Comparison of ENCODE assay signal across 8 cellular contexts in the genomic region with DNA sequence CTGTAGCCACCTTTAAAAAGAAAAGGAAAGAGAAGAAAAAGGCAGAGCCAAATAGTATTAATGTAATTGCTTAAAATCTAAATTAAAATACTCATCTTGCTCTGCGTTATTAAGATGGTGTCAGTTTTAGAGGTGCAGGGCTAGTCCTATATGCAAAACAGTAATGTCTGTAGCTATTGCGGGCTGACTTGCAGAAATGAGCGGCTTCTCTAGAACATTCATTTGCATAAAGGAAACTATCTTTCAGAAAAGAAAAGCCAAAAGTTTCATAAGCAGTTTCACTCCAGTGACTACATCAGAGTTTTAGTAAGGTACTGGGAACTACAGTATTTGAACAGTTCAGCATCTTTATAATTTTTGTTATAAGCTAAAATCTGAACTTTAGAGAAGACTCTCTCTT. TPM values are rescaled to one million over a fixed set of nuclear protein-coding genes. Genes with fewer than 3 reads are reported as not detected.
DNase-seq lines count a peak whose midpoint lies in the region; ATAC-seq, FAIRE-seq and TF ChIP-seq lines count a peak whose summit lies in the region.
"Had no signal": no experiment of that assay in that cellular context is flagged by ENCODE, and none has a peak within 500 bp of the region (broad histone marks: within the 10 kb centered on the region; RNA-seq: fewer than 3 reads in every experiment).

No MANE protein-coding gene starts in this region.

- H3K9me1 ChIP-seq in keratinocyte (ENCODE audit: control insufficient read depth, extremely low read depth, insufficient read depth, low read length), result no peaks in the 10 kb centered on the region

- H3K4me3 ChIP-seq in keratinocyte (ENCODE audit: control insufficient read depth in 2 of 3, extremely low read depth in 1 of 3, insufficient read depth in 2 of 3, low read depth in 1 of 3, low read length in 3 of 3), result peak overlapping the region in 1 of 3 experiments; percentile 2
- H3K4me3 ChIP-seq in lower lobe of right lung, result no peak overlapping the region

- no peaks in the 10 kb centered on the region for H4K20me1 ChIP-seq in keratinocyte (ENCODE audit: control insufficient read depth, extremely low read depth, insufficient read depth, low read length)

- ATAC-seq in GM18867 (IDR thresholded peaks at IDR 0.05; ENCODE audit: unreplicated experiment) (peak; percentile 93), GM21447 (IDR thresholded peaks at IDR 0.05; ENCODE audit: unreplicated experiment) (peak; percentile 95), HG03378 (IDR thresholded peaks at IDR 0.05; ENCODE audit: unreplicated experiment) (peak; percentile 99), lower lobe of right lung (no peak)

- dilution Hi-C loops in keratinocyte (cut with MboI; ENCODE audit: extremely low pct_ligation_motif_present, low sequenced_read_pairs), result no loop called here

- no peak for TF ChIP-seq CTCF in keratinocyte (optimal IDR thresholded peaks at IDR 0.05 in 1 of 3, IDR thresholded peaks at IDR 0.05 in 1 of 3, conservative IDR thresholded peaks at IDR 0.05 in 1 of 3; ENCODE audit: extremely low read depth in 1 of 3, insufficient read depth in 2 of 3, low read length in 3 of 3)
- no peak for TF ChIP-seq CTCF in lower lobe of right lung (IDR thresholded peaks at IDR 0.05)

- H3K36me3 ChIP-seq in keratinocyte (ENCODE audit: control insufficient read depth in 2 of 2, extremely low read depth in 1 of 2, insufficient read depth in 2 of 2, low read length in 2 of 2) (no peaks in the 10 kb centered on the region), lower lobe of right lung (no peaks in the 10 kb centered on the region)

- no peak overlapping the region for H3K9ac ChIP-seq in keratinocyte (ENCODE audit: control insufficient read depth, extremely low read depth, insufficient read depth, low read length)

- no peak for FAIRE-seq in keratinocyte (lab: Jason Lieb, UNC)

- no peak overlapping the region for H3K27ac ChIP-seq in keratinocyte (ENCODE audit: control insufficient read depth, insufficient read depth, low read length)
- H3K27ac ChIP-seq in lower lobe of right lung, result no peak overlapping the region
- H3K27ac ChIP-seq in caudate nucleus (ENCODE audit: low read depth, low read length), result no peak overlapping the region

- intact Hi-C loops in lower lobe of right lung (cut with DNase I), result no loop called here

- DNase-seq in keratinocyte (ENCODE audit: low read depth, low spot score), result no peak
- no peak for DNase-seq in lower lobe of right lung
- no peak for DNase-seq in central memory CD4-positive, alpha-beta T cell
- DNase-seq in caudate nucleus (lab: John Stamatoyannopoulos, UW), result no peak
- DNase-seq: NCI-H69 had no signal

- H3K4me2 ChIP-seq in keratinocyte (ENCODE audit: control insufficient read depth, extremely low read depth, insufficient read depth, low read depth, low read length), result peak overlapping the region; percentile 45

- H3K9me3 ChIP-seq in keratinocyte (ENCODE audit: control insufficient read depth, low read depth, low read length) (no peaks in the 10 kb centered on the region), lower lobe of right lung (no peaks in the 10 kb centered on the region)

- no peak overlapping the region for H2AFZ ChIP-seq in keratinocyte (ENCODE audit: control insufficient read depth, low read length)

- peaks cover 81% of the 10 kb centered on the region for H3K79me2 ChIP-seq in keratinocyte (ENCODE audit: control insufficient read depth, insufficient read depth, low read length)

- H3K4me1 ChIP-seq in keratinocyte (ENCODE audit: control insufficient read depth, extremely low read depth, insufficient read depth, low read length) (peaks cover 30% of the 10 kb centered on the region), lower lobe of right lung (peaks cover 41% of the 10 kb centered on the region)

- H3K27me3 ChIP-seq in keratinocyte (ENCODE audit: control insufficient read depth, extremely low read depth, insufficient read depth, low read length) (no peaks in the 10 kb centered on the region), lower lobe of right lung (ENCODE audit: low read depth) (no peaks in the 10 kb centered on the region)

RNA-seq across cellular contexts. Expression of a gene that starts 6.0 kb away (rescaled TPM):
- polyA plus RNA-seq in keratinocyte, result 31.9 to 39.2 TPM (median 33.5 TPM) in 3 replicates
- polyA plus RNA-seq in keratinocyte (2011; ENCODE audit: low read depth), result 11.6 TPM
- 22.5 and 30.9 TPM in 2 replicates for polyA plus RNA-seq in keratinocyte (2011; cell fraction: cytosol; rRNA removed)
- 37.3 and 42.7 TPM in 2 replicates for polyA plus RNA-seq in keratinocyte (2011; cell fraction: nucleus; rRNA removed)
- 12.5 and 18.1 TPM in 2 replicates for polyA plus RNA-seq in keratinocyte (2012; ENCODE audit: low replicate concordance)
- polyA minus RNA-seq in keratinocyte, result 29.3 to 39.9 TPM (median 34.1 TPM) in 3 replicates
- polyA minus RNA-seq in keratinocyte (2011; cell fraction: cytosol; rRNA and poly(A)+ RNA removed), result 17.1 TPM
- 27.4 and 40.8 TPM in 2 replicates for polyA minus RNA-seq in keratinocyte (2011; cell fraction: nucleus; rRNA and poly(A)+ RNA removed)
- total RNA-seq in lower lobe of right lung, result 15.8 TPM

Comparison
In these comparisons a context has a peak if more than half of its experiments do, and no peak if none do; other contexts are left out.
1. ATAC-seq: peak in GM18867 (single experiment), GM21447 (single experiment) and HG03378 (single experiment); none in lower lobe of right lung (0 of 2).